ENCODE assay signal across 10 cellular contexts in the genomic region with DNA sequence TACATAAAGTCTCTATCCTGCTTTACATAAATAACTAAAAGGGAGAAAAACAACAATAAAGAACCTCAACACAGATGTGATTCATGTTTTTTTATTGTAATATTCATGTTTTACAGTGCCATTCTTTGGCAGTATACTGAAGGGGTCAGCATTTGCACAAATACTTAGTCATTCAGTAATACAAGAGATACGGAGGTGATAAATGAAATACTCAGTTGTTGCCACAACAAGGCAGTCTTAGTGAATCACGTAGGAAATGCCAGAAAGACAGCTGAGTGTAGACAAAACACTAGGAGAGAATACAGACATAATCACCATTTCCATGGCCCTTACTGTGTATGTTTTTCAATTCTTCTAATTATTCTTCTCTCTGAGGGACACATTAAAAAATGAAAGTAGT.
DNase-seq lines count a peak whose midpoint lies in the region; ATAC-seq and TF ChIP-seq lines count a peak whose summit lies in the region.
"Had no signal": no experiment of that assay in that cellular context is flagged by ENCODE, and none has a peak within 500 bp of the region (broad histone marks: within the 10 kb centered on the region; RNA-seq: fewer than 3 reads in every experiment).

No MANE protein-coding gene starts in this region.

- no peak overlapping the region for H3K4me3 Mint-ChIP-seq in CD4-positive, alpha-beta memory T cell

- CTCF ChIA-PET in CD4-positive, alpha-beta memory T cell (lab: Charles Lee; ENCODE audit: partially characterized antibody), result no interaction called here

- in situ Hi-C loops in KBM-7 (cut with MboI; ENCODE audit: low pct_unique_long_range_greater_than_20kb, low sequenced_read_pairs), result no loop called here

- no peaks in the 10 kb centered on the region for H3K9me3 ChIP-seq in CD4-positive, alpha-beta memory T cell (ENCODE audit: control insufficient read depth in 1 of 2, low read length in 2 of 2)
- H3K9me3 ChIP-seq in psoas muscle, result no peaks in the 10 kb centered on the region

- intact Hi-C loops in CD4-positive, alpha-beta memory T cell (cut with micrococcal nuclease), result no loop called here
- intact Hi-C loops in psoas muscle (cut with DNase I), result no loop called here

- H3K4me1 ChIP-seq in CD4-positive, alpha-beta memory T cell (ENCODE audit: insufficient read depth, low read length), result no peaks in the 10 kb centered on the region
- no peaks in the 10 kb centered on the region for H3K4me1 ChIP-seq in psoas muscle

- no peak overlapping the region for H3K4me3 ChIP-seq in CD4-positive, alpha-beta memory T cell (ENCODE audit: low read length in 2 of 2)
- H3K4me3 ChIP-seq in psoas muscle, result no peak overlapping the region

- no peaks in the 10 kb centered on the region for H3K36me3 ChIP-seq in CD4-positive, alpha-beta memory T cell (ENCODE audit: insufficient read depth, low read length)
- H3K36me3 ChIP-seq in psoas muscle (ENCODE audit: insufficient read depth in 1 of 2, low read depth in 1 of 2), result no peaks in the 10 kb centered on the region

- no peaks in the 10 kb centered on the region for H3K27me3 Mint-ChIP-seq in CD4-positive, alpha-beta memory T cell

- DNase-seq in A172 (ENCODE audit: low spot score), result peak; percentile 67
- peak; percentile 89 for DNase-seq in HCEC 1CT
- DNase-seq in amniotic epithelial cell (ENCODE audit: low read depth), result peak; percentile 97
- peak; percentile 45 for DNase-seq in glomerular visceral epithelial cell (ENCODE audit: extremely low spot score)
- DNase-seq in CD4-positive, alpha-beta memory T cell, result no peak
- DNase-seq in psoas muscle, result no peak
- DNase-seq in effector CD4-positive, alpha-beta T cell, result no peak
- DNase-seq in KBM-7, result no peak
- DNase-seq: AML-193, NCI-H1092 had no signal

- TF ChIP-seq CTCF in psoas muscle (IDR thresholded peaks at IDR 0.05), result no peak

- no peaks in the 10 kb centered on the region for H3K36me3 Mint-ChIP-seq in CD4-positive, alpha-beta memory T cell

- 18 to 38% (median 26%) methylated on average over 2 of the region's 2 CpGs for WGBS in psoas muscle, 3 donors

- H3K4me1 Mint-ChIP-seq in CD4-positive, alpha-beta memory T cell, result no peaks in the 10 kb centered on the region

- H3K27ac Mint-ChIP-seq in CD4-positive, alpha-beta memory T cell, result no peak overlapping the region

- no peak for ATAC-seq in psoas muscle

- POLR2A ChIA-PET in CD4-positive, alpha-beta memory T cell (lab: Charles Lee; ENCODE audit: partially characterized antibody), result no interaction called here

- H3K9me3 Mint-ChIP-seq in CD4-positive, alpha-beta memory T cell, result peaks cover 0 to 23% (median 4%) of the 10 kb centered on the region in 8 donors

- no peak overlapping the region for H3K27ac ChIP-seq in CD4-positive, alpha-beta memory T cell (ENCODE audit: low read depth, low read length)
- H3K27ac ChIP-seq in psoas muscle, result no peak overlapping the region

- H3K27me3 ChIP-seq in CD4-positive, alpha-beta memory T cell (ENCODE audit: insufficient read depth, low read length), result no peaks in the 10 kb centered on the region
- no peaks in the 10 kb centered on the region for H3K27me3 ChIP-seq in psoas muscle (ENCODE audit: insufficient read depth in 3 of 3, low read length in 2 of 3)

Comparison
In these comparisons a context has a peak if more than half of its experiments do, and no peak if none do; other contexts are left out.
1. DNase-seq: peak in A172 (single experiment), HCEC 1CT (single experiment), amniotic epithelial cell (single experiment) and glomerular visceral epithelial cell (single experiment); none in CD4-positive, alpha-beta memory T cell (0 of 5), psoas muscle (0 of 2), effector CD4-positive, alpha-beta T cell (single experiment) and KBM-7 (single experiment).